Comparison of ENCODE assay signal across 8 cellular contexts in the genomic region with DNA sequence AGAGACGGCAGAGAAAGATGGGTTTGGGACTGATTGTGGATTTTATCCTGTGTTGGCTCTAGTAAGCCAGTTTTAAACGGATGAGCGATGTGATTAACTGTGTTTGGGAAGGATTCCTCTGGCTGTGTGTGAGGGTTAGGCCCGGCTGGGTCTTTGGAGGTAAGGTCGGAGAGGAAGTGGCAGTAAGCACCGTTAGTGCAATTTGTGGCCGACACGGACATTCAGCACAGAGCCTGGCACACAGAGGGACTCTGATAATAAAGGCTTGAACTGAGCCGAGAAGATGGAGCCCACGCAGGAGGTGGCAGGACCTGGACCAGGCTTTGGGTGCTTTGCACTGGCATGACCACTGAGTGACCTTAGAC. TPM values are rescaled to one million over a fixed set of nuclear protein-coding genes. Genes with fewer than 3 reads are reported as not detected.
DNase-seq lines count a peak whose midpoint lies in the region; ATAC-seq and TF ChIP-seq lines count a peak whose summit lies in the region.

No MANE protein-coding gene starts in this region.

- H3K4me1 Mint-ChIP-seq in CD4-positive, CD25-positive, alpha-beta regulatory T cell, result peaks cover 11 to 40% (median 17%) of the 10 kb centered on the region in 4 donors

- H3K4me2 ChIP-seq in MM.1S (ENCODE audit: low read depth, low read length), result peak overlapping the region; percentile 91
- H3K4me2 ChIP-seq in neural cell (ENCODE audit: low read length), result peak overlapping the region; percentile 96

- peak overlapping the region; percentile 88 to 97 (median 94) for H3K4me3 Mint-ChIP-seq in CD4-positive, CD25-positive, alpha-beta regulatory T cell

- no peaks in the 10 kb centered on the region for H3K27me3 Mint-ChIP-seq in CD4-positive, CD25-positive, alpha-beta regulatory T cell

- no peaks in the 10 kb centered on the region for H3K9me3 ChIP-seq in CD4-positive, CD25-positive, alpha-beta regulatory T cell (ENCODE audit: control insufficient read depth in 2 of 2, low read length in 2 of 2)
- H3K9me3 ChIP-seq in MM.1S (replicated peaks; ENCODE audit: insufficient read depth, low read length), result no peaks in the 10 kb centered on the region
- no peaks in the 10 kb centered on the region for H3K9me3 ChIP-seq in neural cell (ENCODE audit: low read length)

- no peaks in the 10 kb centered on the region for H3K27me3 ChIP-seq in CD4-positive, CD25-positive, alpha-beta regulatory T cell (ENCODE audit: control insufficient read depth, insufficient read depth, low read length)
- no peaks in the 10 kb centered on the region for H3K27me3 ChIP-seq in MM.1S (replicated peaks; ENCODE audit: insufficient read depth, low read length)
- H3K27me3 ChIP-seq in dorsolateral prefrontal cortex, result no peaks in the 10 kb centered on the region
- no peaks in the 10 kb centered on the region for H3K27me3 ChIP-seq in neural cell (ENCODE audit: insufficient read depth, low read depth, low read length)

- peak overlapping the region; percentile 86 for H3K27ac ChIP-seq in CD4-positive, CD25-positive, alpha-beta regulatory T cell (ENCODE audit: insufficient read depth, low read length, poor library complexity, severe bottlenecking)
- H3K27ac ChIP-seq in MM.1S (ENCODE audit: low read length) (peak overlapping the region; percentile 78; the same call in 1 of the 2 replicates), dorsolateral prefrontal cortex (peak overlapping the region in 25 of 59 donors; percentile 84 to 98 (median 92)), neural cell (ENCODE audit: low read length) (peak overlapping the region; percentile 86)

- no peaks in the 10 kb centered on the region for H3K9me3 Mint-ChIP-seq in CD4-positive, CD25-positive, alpha-beta regulatory T cell

- H4K20me1 ChIP-seq in MM.1S (ENCODE audit: insufficient read depth, low read length) (no peaks in the 10 kb centered on the region), neural cell (ENCODE audit: insufficient read depth) (no peaks in the 10 kb centered on the region)

- H2AFZ ChIP-seq in MM.1S (ENCODE audit: low read length) (peak overlapping the region; percentile 91), neural cell (ENCODE audit: low read depth, low read length) (no peak overlapping the region)

- H3K4me1 ChIP-seq in CD4-positive, CD25-positive, alpha-beta regulatory T cell (ENCODE audit: control insufficient read depth, insufficient read depth, low read length, poor library complexity, severe bottlenecking), result peaks cover 23% of the 10 kb centered on the region
- peaks cover 11% of the 10 kb centered on the region for H3K4me1 ChIP-seq in MM.1S (ENCODE audit: low read length)

- TF ChIP-seq CTCF in MM.1S (IDR thresholded peaks at IDR 0.05; ENCODE audit: low read length), result no peak
- TF ChIP-seq CTCF in dorsolateral prefrontal cortex (IDR thresholded peaks at IDR 0.05 in 54 of 56, conservative IDR thresholded peaks at IDR 0.05 in 2 of 56; ENCODE audit: low read depth in 1 of 56, partially characterized antibody in 56 of 56), result no peak
- TF ChIP-seq CTCF in neural cell (IDR thresholded peaks at IDR 0.05; ENCODE audit: poor library complexity, severe bottlenecking), result no peak

- H3K4me3 ChIP-seq in CD4-positive, CD25-positive, alpha-beta regulatory T cell (ENCODE audit: low read depth, low read length), result peak overlapping the region; percentile 72
- H3K4me3 ChIP-seq in MM.1S (ENCODE audit: low read length) (peak overlapping the region; percentile 69), dorsolateral prefrontal cortex (peak overlapping the region; percentile 72 to 99 (median 95)), neural cell (ENCODE audit: low read length) (peak overlapping the region; percentile 89)

- no peak for ATAC-seq in CD4-positive, CD25-positive, alpha-beta regulatory T cell (ENCODE audit: low read depth in 2 of 2)
- ATAC-seq in GM18505 (IDR thresholded peaks at IDR 0.05; ENCODE audit: unreplicated experiment) (no peak), GM19023 (IDR thresholded peaks at IDR 0.05; ENCODE audit: unreplicated experiment) (no peak)

- no peak for TF ChIP-seq RAD21 in neural cell (conservative IDR thresholded peaks at IDR 0.05)

- in situ Hi-C loops in ACHN (cut with HindIII; ENCODE audit: low pct_ligation_motif_present, low pct_unique_long_range_greater_than_20kb, low sequenced_read_pairs), result no loop called here

- TF ChIP-seq EP300 in neural cell (conservative IDR thresholded peaks at IDR 0.05; ENCODE audit: poor library complexity, severe bottlenecking), result no peak

- peak overlapping the region; percentile 96 to 97 (median 96) for H3K27ac Mint-ChIP-seq in CD4-positive, CD25-positive, alpha-beta regulatory T cell

- H3K9me2 ChIP-seq in MM.1S (replicated peaks; ENCODE audit: insufficient read depth, low read length), result no peaks in the 10 kb centered on the region
- no peaks in the 10 kb centered on the region for H3K9me2 ChIP-seq in neural cell (ENCODE audit: insufficient read depth, low read length)

- peaks cover 15% of the 10 kb centered on the region; the same call in 1 of the 2 replicates for H3F3A ChIP-seq in MM.1S (ENCODE audit: insufficient read depth, low read length)
- H3F3A ChIP-seq in neural cell (ENCODE audit: insufficient read depth, low read length, poor library complexity, severe bottlenecking), result no peaks in the 10 kb centered on the region

- no peak for TF ChIP-seq POLR2A in GM18505 (IDR thresholded peaks at IDR 0.05; ENCODE audit: borderline replicate concordance, extremely low read depth, insufficient read depth, insufficient read length)

- H3K79me2 ChIP-seq in MM.1S (ENCODE audit: low read length), result peaks cover 19% of the 10 kb centered on the region
- H3K79me2 ChIP-seq in neural cell (replicated peaks; ENCODE audit: insufficient read depth, low read length), result peaks cover 21% of the 10 kb centered on the region

- H3K36me3 ChIP-seq in CD4-positive, CD25-positive, alpha-beta regulatory T cell (ENCODE audit: control insufficient read depth, insufficient read depth, low read length), result peaks cover 2% of the 10 kb centered on the region
- no peaks in the 10 kb centered on the region for H3K36me3 ChIP-seq in MM.1S (replicated peaks; ENCODE audit: insufficient read depth, low read length)
- H3K36me3 ChIP-seq in neural cell (ENCODE audit: insufficient read depth, low read length), result no peaks in the 10 kb centered on the region

- DNase-seq in CD4-positive, CD25-positive, alpha-beta regulatory T cell, result no peak
- DNase-seq in MM.1S, result no peak
- DNase-seq in dorsolateral prefrontal cortex, result no peak
- no peak for DNase-seq in SHP77 treated with DMSO at 0.1 percent for 48 hours (lab: John Stamatoyannopoulos, UW)
- no peak for DNase-seq in ACHN

- H3K36me3 Mint-ChIP-seq in CD4-positive, CD25-positive, alpha-beta regulatory T cell, result peaks cover 6% of the 10 kb centered on the region

- H3K9ac ChIP-seq in MM.1S (ENCODE audit: low read length) (peak overlapping the region; percentile 82), neural cell (ENCODE audit: low read length) (peak overlapping the region; percentile 81)

- intact Hi-C loops in dorsolateral prefrontal cortex (cut with DNase I), result loop anchor here (5.0 kb wide), 1 partner anchor 176 kb away; a partner anchor contains a TSS

TF ChIP-seq in neural cell, 6 proteins besides CTCF, POLR2A, EP300 and RAD21 (continues in another document):
- TF ChIP-seq POLR2AphosphoS5 (IDR thresholded peaks at IDR 0.05) (no peak), SMC3 (conservative IDR thresholded peaks at IDR 0.05; ENCODE audit: poor library complexity) (no peak), MXI1 (conservative IDR thresholded peaks at IDR 0.05; ENCODE audit: poor library complexity, severe bottlenecking) (no peak), TAF1 (IDR thresholded peaks at IDR 0.05; ENCODE audit: low read depth) (no peak), EZH2 (IDR thresholded peaks at IDR 0.05; ENCODE audit: borderline replicate concordance, insufficient read depth, low read length, poor library complexity, severe bottlenecking) (no peak)

RNA-seq across cellular contexts. Expression of a gene that starts 1.3 kb away (rescaled TPM):
- 32.9 TPM for total RNA-seq in CD4-positive, CD25-positive, alpha-beta regulatory T cell
- 10 to 100 TPM; 29.7 to 56.1 (median 32.4) TPM for polyA plus RNA-seq in CD4-positive, CD25-positive, alpha-beta regulatory T cell
- total RNA-seq in dorsolateral prefrontal cortex, result 100 to 1,000 TPM in 32 of 120 experiments, 10 to 100 TPM in 88; 66.5 to 116 (median 93.9) TPM
- 107 and 115 TPM in 2 replicates for polyA plus RNA-seq in neural cell
- polyA minus RNA-seq in neural cell, result 44.7 and 53.8 TPM in 2 replicates

RNA-seq across cellular contexts. Expression of a gene that starts 21.1 kb away (rescaled TPM):
- 19.2 TPM for total RNA-seq in CD4-positive, CD25-positive, alpha-beta regulatory T cell
- 1 to 10 TPM; 1.2 to 2.7 (median 2.0) TPM for polyA plus RNA-seq in CD4-positive, CD25-positive, alpha-beta regulatory T cell
- total RNA-seq in dorsolateral prefrontal cortex, result 100 to 1,000 TPM in 1 of 120 experiments, 10 to 100 TPM in 119; 34.0 to 117 (median 46.6) TPM
- polyA plus RNA-seq in neural cell, result 6.5 and 14.3 TPM in 2 replicates
- 14.9 and 16.7 TPM in 2 replicates for polyA minus RNA-seq in neural cell

RNA-seq across cellular contexts. Expression of a gene that starts 38.2 kb away (rescaled TPM):
- total RNA-seq in CD4-positive, CD25-positive, alpha-beta regulatory T cell, result not detected
- under 1 TPM in 3 of 4 donors, not detected in 1; 0.15 to 0.26 (median 0.20) TPM for polyA plus RNA-seq in CD4-positive, CD25-positive, alpha-beta regulatory T cell
- total RNA-seq in dorsolateral prefrontal cortex, result 1 to 10 TPM in 112 of 120 experiments, under 1 TPM in 8; 0.35 to 4.7 (median 2.0) TPM
- polyA plus RNA-seq in neural cell, result 0.48 TPM in 1 of 2 replicates, not detected in the other
- 0.58 TPM in 1 of 2 replicates, not detected in the other for polyA minus RNA-seq in neural cell

RNA-seq across cellular contexts. Expression of a gene that starts 54.4 kb away (rescaled TPM):
- total RNA-seq in CD4-positive, CD25-positive, alpha-beta regulatory T cell, result 1.6 TPM
- under 1 TPM in 2 of 4 donors, not detected in 2; 0.24 to 0.42 TPM for polyA plus RNA-seq in CD4-positive, CD25-positive, alpha-beta regulatory T cell
- 10 to 100 TPM in 41 of 120 experiments, 1 to 10 TPM in 79; 5.7 to 12.6 (median 9.3) TPM for total RNA-seq in dorsolateral prefrontal cortex
- polyA plus RNA-seq in neural cell, result 2.9 and 4.1 TPM in 2 replicates
- polyA minus RNA-seq in neural cell, result 4.6 and 4.9 TPM in 2 replicates
